ENCODE assay signal across 9 cellular contexts in genomic region chr1:163170975-163171676, GRCh38. TPM values are rescaled to one million over a fixed set of nuclear protein-coding genes. Genes with fewer than 3 reads are reported as not detected.
A peak's percentile ranks its signal among the peaks of the same experiment; 100 is the strongest.
DNase-seq lines count a peak whose midpoint lies in the region; ATAC-seq and TF ChIP-seq lines count a peak whose summit lies in the region.
"Had no signal": no experiment of that assay in that cellular context is flagged by ENCODE, and none has a peak within 500 bp of the region (broad histone marks: within the 10 kb centered on the region; RNA-seq: fewer than 3 reads in every experiment).

No MANE protein-coding gene starts in this region.

- no peaks in the 10 kb centered on the region for H3K27me3 ChIP-seq in ACC112 (ENCODE audit: insufficient read depth, low read length)
- no peaks in the 10 kb centered on the region for H3K27me3 ChIP-seq in gastroesophageal sphincter

- POLR2A ChIA-PET in RWPE1 (lab: Yijun Ruan, JAX; ENCODE audit: low non-redundant PET) = no interaction called here

- H3K79me2 ChIP-seq in ACC112 (ENCODE audit: control insufficient read depth, insufficient read depth, low read length, unreplicated experiment) = no peaks in the 10 kb centered on the region

- peak overlapping the region; percentile 87 for H3K27ac ChIP-seq in ACC112 (ENCODE audit: low read depth, low read length)
- no peak overlapping the region for H3K27ac ChIP-seq in RWPE1
- peak overlapping the region in 3 of 4 donors; percentile 60 to 81 (median 77) for H3K27ac ChIP-seq in gastroesophageal sphincter

- TF ChIP-seq CTCF in GM13977 (IDR thresholded peaks at IDR 0.05; ENCODE audit: extremely low read depth, insufficient read depth, missing control alignments) (peak; percentile 21), RWPE1 (conservative IDR thresholded peaks at IDR 0.05; ENCODE audit: low read depth) (peak; percentile 21; the same call in 1 of the 2 replicates), gastroesophageal sphincter (IDR thresholded peaks at IDR 0.05) (peak; percentile 18 to 79 (median 51))

- TF ChIP-seq POLR2A in gastroesophageal sphincter (IDR thresholded peaks at IDR 0.05) = no peak

- peaks cover 76% of the 10 kb centered on the region for H3K4me1 ChIP-seq in ACC112 (ENCODE audit: control insufficient read depth, insufficient read depth, low read length, unreplicated experiment)
- peaks cover 4 to 89% (median 14%) of the 10 kb centered on the region in 3 donors for H3K4me1 ChIP-seq in gastroesophageal sphincter

- DNase-seq in GM13977 (ENCODE audit: low spot score) (no peak), RWPE1 (ENCODE audit: low spot score) (peak; percentile 28), GF-D8 (lab: John Stamatoyannopoulos, UW) (no peak)
- no peak for DNase-seq in stimulated activated CD4-positive, alpha-beta T cell treated with anti-CD3 and anti-CD28 coated beads, Interleukin-12 subunit alpha, Interleukin-12 subunit beta, amount 100 ng/mL, for 4 hours
- DNase-seq: activated naive CD8-positive, alpha-beta T cell treated with anti-CD3 and anti-CD28 coated beads, Interleukin-2, amount 50 U/mL, for 24 hours had no signal

- peak; percentile 27 for ATAC-seq in gastroesophageal sphincter
- no peak for ATAC-seq in GM18519 (IDR thresholded peaks at IDR 0.05; ENCODE audit: low FRiP score, unreplicated experiment)
- ATAC-seq in HG03045 (IDR thresholded peaks at IDR 0.05; ENCODE audit: unreplicated experiment) = no peak
- ATAC-seq: activated naive CD8-positive, alpha-beta T cell treated with anti-CD3 and anti-CD28 coated beads, Interleukin-2, amount 50 U/mL, for 24 hours had no signal

- TF ChIP-seq EP300 in gastroesophageal sphincter (IDR thresholded peaks at IDR 0.05) = no peak

- 36 to 46% methylated on average over 5 of the region's 5 CpGs for WGBS in gastroesophageal sphincter (ENCODE audit: low coverage in 1 of 2), 2 donors

- in situ Hi-C loops in GM13977 (cut with MboI; ENCODE audit: low pct_unique_long_range_greater_than_20kb, low sequenced_read_pairs, unreplicated experiment) = no loop called here

- CTCF ChIA-PET in RWPE1 (lab: Yijun Ruan, JAX) = interaction anchor here (0.6 kb wide), 3 partner anchors 233 to 1902 kb away, joined by 4 to 6 read pairs (median 6); no protein-coding TSS in a partner anchor

- no peaks in the 10 kb centered on the region for H3K36me3 ChIP-seq in ACC112 (ENCODE audit: insufficient read depth, low read length)
- H3K36me3 ChIP-seq in gastroesophageal sphincter = no peaks in the 10 kb centered on the region

- peak overlapping the region; percentile 55 for H2AFZ ChIP-seq in ACC112 (ENCODE audit: low read length, unreplicated experiment)

- H3K4me3 ChIP-seq in ACC112 (ENCODE audit: low read depth, low read length) = peak overlapping the region; percentile 45
- H3K4me3 ChIP-seq in gastroesophageal sphincter = peak overlapping the region in 1 of 2 donors; percentile 12

- H3K9me3 ChIP-seq in gastroesophageal sphincter = no peaks in the 10 kb centered on the region

RNA-seq across cellular contexts. Expression of gene RGS5, which starts 31.6 kb away (rescaled TPM):
- 100 to 1,000 TPM; 267 to 427 (median 386) TPM for total RNA-seq in gastroesophageal sphincter
